Comparison of ENCODE assay signal across 9 cellular contexts in genomic region chr4:163665521-163666334, GRCh38.
DNase-seq lines count a peak whose midpoint lies in the region; ATAC-seq and TF ChIP-seq lines count a peak whose summit lies in the region.
"Had no signal": no experiment of that assay in that cellular context is flagged by ENCODE, and none has a peak within 500 bp of the region (broad histone marks: within the 10 kb centered on the region; RNA-seq: fewer than 3 reads in every experiment).

No MANE protein-coding gene starts in this region.

- POLR2A ChIA-PET in CD4-positive, alpha-beta memory T cell (lab: Charles Lee; ENCODE audit: partially characterized antibody) = interaction anchor here (1.0 to 1.2 kb wide), 3 partner anchors 9 to 115 kb away, joined by 3 to 5 read pairs (median 4); no protein-coding TSS in a partner anchor

- no peak overlapping the region for H3K27ac ChIP-seq in CD4-positive, alpha-beta memory T cell (ENCODE audit: low read depth, low read length)

- H3K4me3 Mint-ChIP-seq in CD4-positive, alpha-beta memory T cell = peak overlapping the region in 4 of 8 donors; percentile 62 to 88 (median 76)
- H3K4me3 Mint-ChIP-seq in central memory CD8-positive, alpha-beta T cell = no peak overlapping the region
- H3K4me3 Mint-ChIP-seq in effector memory CD8-positive, alpha-beta T cell = no peak overlapping the region

- intact Hi-C loops in CD4-positive, alpha-beta memory T cell (cut with micrococcal nuclease) = loop anchor here (5.0 kb wide), 2 partner anchors 108 to 1067 kb away; no protein-coding TSS in a partner anchor

- no peak for TF ChIP-seq CTCF in BE2C (IDR thresholded peaks at IDR 0.05; ENCODE audit: low read depth, low read length)

- H3K27me3 ChIP-seq in CD4-positive, alpha-beta memory T cell (ENCODE audit: insufficient read depth, low read length) = no peaks in the 10 kb centered on the region
- H3K27me3 ChIP-seq in BE2C = no peaks in the 10 kb centered on the region

- CTCF ChIA-PET in CD4-positive, alpha-beta memory T cell (lab: Charles Lee; ENCODE audit: partially characterized antibody) = interaction anchor here (1.2 to 9.6 kb wide), 5 partner anchors 11 to 114 kb away, joined by 4 to 144 read pairs (median 8); no protein-coding TSS in a partner anchor

- H3K27me3 Mint-ChIP-seq in CD4-positive, alpha-beta memory T cell = no peaks in the 10 kb centered on the region
- no peaks in the 10 kb centered on the region for H3K27me3 Mint-ChIP-seq in central memory CD8-positive, alpha-beta T cell
- no peaks in the 10 kb centered on the region for H3K27me3 Mint-ChIP-seq in effector memory CD8-positive, alpha-beta T cell

- DNase-seq in CD4-positive, alpha-beta memory T cell = no peak
- no peak for DNase-seq in central memory CD8-positive, alpha-beta T cell (ENCODE audit: low spot score in 2 of 2)
- no peak for DNase-seq in occipital lobe (lab: John Stamatoyannopoulos, UW)
- no peak for DNase-seq in T1000 (lab: John Stamatoyannopoulos, UW)
- DNase-seq in BE2C = no peak
- DNase-seq in effector memory CD8-positive, alpha-beta T cell = no peak
- DNase-seq: mucosa of descending colon had no signal

- peaks cover 2 to 6% of the 10 kb centered on the region in 2 donors for H3K36me3 Mint-ChIP-seq in CD4-positive, alpha-beta memory T cell
- H3K36me3 Mint-ChIP-seq in central memory CD8-positive, alpha-beta T cell (ENCODE audit: insufficient read depth) = no peaks in the 10 kb centered on the region
- H3K36me3 Mint-ChIP-seq in effector memory CD8-positive, alpha-beta T cell (ENCODE audit: insufficient read depth) = no peaks in the 10 kb centered on the region

- peaks cover 41 to 62% (median 52%) of the 10 kb centered on the region in 4 donors for H3K4me1 Mint-ChIP-seq in CD4-positive, alpha-beta memory T cell
- no peaks in the 10 kb centered on the region for H3K4me1 Mint-ChIP-seq in central memory CD8-positive, alpha-beta T cell
- peaks cover 0 to 1% of the 10 kb centered on the region in 2 donors for H3K4me1 Mint-ChIP-seq in effector memory CD8-positive, alpha-beta T cell (ENCODE audit: low read depth in 2 of 2)

- peaks cover 0 to 3% (median 0%) of the 10 kb centered on the region in 8 donors for H3K9me3 Mint-ChIP-seq in CD4-positive, alpha-beta memory T cell
- H3K9me3 Mint-ChIP-seq in central memory CD8-positive, alpha-beta T cell = no peaks in the 10 kb centered on the region
- no peaks in the 10 kb centered on the region for H3K9me3 Mint-ChIP-seq in effector memory CD8-positive, alpha-beta T cell

- H3K4me3 ChIP-seq in CD4-positive, alpha-beta memory T cell (ENCODE audit: low read length in 2 of 2) = no peak overlapping the region
- H3K4me3 ChIP-seq in BE2C (ENCODE audit: low read depth, low read length) = no peak overlapping the region
- H3K4me3 ChIP-seq: mucosa of descending colon had no signal

- H3K27ac Mint-ChIP-seq in CD4-positive, alpha-beta memory T cell = peak overlapping the region; percentile 19 to 91 (median 87)
- peak overlapping the region; percentile 50 for H3K27ac Mint-ChIP-seq in central memory CD8-positive, alpha-beta T cell (ENCODE audit: low read depth)
- H3K27ac Mint-ChIP-seq in effector memory CD8-positive, alpha-beta T cell = no peak overlapping the region

- H3K36me3 ChIP-seq in CD4-positive, alpha-beta memory T cell (ENCODE audit: insufficient read depth, low read length) = no peaks in the 10 kb centered on the region
- no peaks in the 10 kb centered on the region for H3K36me3 ChIP-seq in BE2C

- peaks cover 48% of the 10 kb centered on the region for H3K4me1 ChIP-seq in CD4-positive, alpha-beta memory T cell (ENCODE audit: insufficient read depth, low read length)
- no peaks in the 10 kb centered on the region for H3K4me1 ChIP-seq in BE2C

- ATAC-seq in GM21360 (IDR thresholded peaks at IDR 0.05; ENCODE audit: unreplicated experiment) = peak; percentile 37
- ATAC-seq in HG03196 (IDR thresholded peaks at IDR 0.05; ENCODE audit: unreplicated experiment) = peak; percentile 23
- ATAC-seq in central memory CD8-positive, alpha-beta T cell (replicated peaks; ENCODE audit: extremely low read depth, poor library complexity, severe bottlenecking) = no peak
- ATAC-seq in effector memory CD8-positive, alpha-beta T cell (replicated peaks) = no peak
- ATAC-seq: mucosa of descending colon had no signal

- no peaks in the 10 kb centered on the region for H3K9me3 ChIP-seq in CD4-positive, alpha-beta memory T cell (ENCODE audit: control insufficient read depth in 1 of 2, low read length in 2 of 2)
- no peaks in the 10 kb centered on the region for H3K9me3 ChIP-seq in BE2C
- H3K9me3 ChIP-seq: mucosa of descending colon had no signal

Comparison
In these comparisons a context has a peak if more than half of its experiments do, and no peak if none do; other contexts are left out.
1. H3K27ac Mint-ChIP-seq: peak in CD4-positive, alpha-beta memory T cell (7 of 7) and central memory CD8-positive, alpha-beta T cell (single experiment); none in effector memory CD8-positive, alpha-beta T cell (0 of 2).
2. ATAC-seq: peak in GM21360 (single experiment) and HG03196 (single experiment); none in central memory CD8-positive, alpha-beta T cell (single experiment) and effector memory CD8-positive, alpha-beta T cell (single experiment).